In genomic region chr4:147347217-147347616, GRCh38 we compare ENCODE assay signal across 33 cellular contexts.
"Had no signal": no experiment of that assay in that cellular context is flagged by ENCODE, and none has a peak within 500 bp of the region (broad histone marks: within the 10 kb centered on the region; RNA-seq: fewer than 3 reads in every experiment).

No MANE protein-coding gene starts in this region.

- H3K27me3 Mint-ChIP-seq: activated B cell treated with CpG ODN at 0.5 μM for 24 hours; activated CD4-positive, alpha-beta memory T cell treated with anti-CD3 and anti-CD28 coated beads for 36 hours; activated CD4-positive, alpha-beta T cell treated with anti-CD3 and anti-CD28 coated beads, Interleukin-2, amount 10 ng/mL, durations not matched to agents 24 days and 14 days; activated naive CD8-positive, alpha-beta T cell treated with anti-CD3 and anti-CD28 coated beads for 36 hours had no signal

- ATAC-seq: activated CD8-positive, alpha-beta T cell treated with anti-CD3 and anti-CD28 coated beads for 36 hours; activated naive CD4-positive, alpha-beta T cell treated with anti-CD3 and anti-CD28 coated beads, Interleukin-2, amount 50 U/mL, for 72 hours; activated T-cell treated with anti-CD3 and anti-CD28 coated beads, Interleukin-2, amount 50 U/mL, for 4 hours; activated T-cell treated with anti-CD3 and anti-CD28 coated beads, Interleukin-2, amount 50 U/mL, for 72 hours; activated T-helper 17 cell treated with anti-CD3 and anti-CD28 coated beads, Interleukin-2, amount 50 U/mL, for 72 hours; body of pancreas had no signal

- H3K4me1 Mint-ChIP-seq: activated B cell treated with CpG ODN at 0.5 μM for 24 hours; activated CD4-positive, alpha-beta T cell treated with anti-CD3 and anti-CD28 coated beads, Interleukin-2, amount 10 ng/mL, durations not matched to agents 24 days and 14 days; activated naive CD8-positive, alpha-beta T cell treated with anti-CD3 and anti-CD28 coated beads for 36 hours; activated T-helper 17 cell treated with anti-CD3 and anti-CD28 coated beads, Interleukin-2, amount 50 U/mL, for 72 hours had no signal

- DNase-seq: activated B cell treated with CpG ODN at 0.5 μM for 24 hours; activated CD4-positive, alpha-beta memory T cell treated with anti-CD3 and anti-CD28 coated beads for 36 hours; activated CD4-positive, alpha-beta T cell treated with anti-CD3 and anti-CD28 coated beads for 4 hours; activated CD4-positive, alpha-beta T cell treated with anti-CD3 and anti-CD28 coated beads, Interleukin-2, amount 10 ng/mL, durations not matched to agents 24 days and 14 days; activated CD4-positive, alpha-beta T cell treated with anti-CD3 and anti-CD28 coated beads, Interleukin-2, amount 50 U/mL, for 1 hour; activated CD4-positive, alpha-beta T cell treated with anti-CD3 and anti-CD28 coated beads, Interleukin-2, amount 50 U/mL, for 4 hours; activated CD4-positive, CD25-positive, alpha-beta regulatory T cell treated with anti-CD3 and anti-CD28 coated beads, Interleukin-2, amount 50 U/mL, for 72 hours; activated CD8-positive, alpha-beta memory T cell treated with anti-CD3 and anti-CD28 coated beads, Interleukin-2, amount 50 U/mL, for 4 hours; activated CD8-positive, alpha-beta T cell treated with anti-CD3 and anti-CD28 coated beads for 36 hours; activated effector memory CD4-positive, alpha-beta T cell treated with anti-CD3 and anti-CD28 coated beads, Interleukin-2, amount 50 U/mL, for 16 hours; activated gamma-delta T cell treated with Interleukin-2 at 50 U/mL for 16 hours; activated naive CD4-positive, alpha-beta T cell; activated naive CD4-positive, alpha-beta T cell treated with anti-CD3 and anti-CD28 coated beads for 36 hours; activated naive CD4-positive, alpha-beta T cell treated with anti-CD3 and anti-CD28 coated beads, Interleukin-2, amount 50 U/mL, for 16 hours; activated naive CD8-positive, alpha-beta T cell treated with anti-CD3 and anti-CD28 coated beads for 36 hours; activated T-cell treated with anti-CD3 and anti-CD28 coated beads for 4 hours; activated T-cell treated with anti-CD3 and anti-CD28 coated beads, Interleukin-2, amount 50 U/mL, for 1 hour; activated T-cell treated with anti-CD3 and anti-CD28 coated beads, Interleukin-2, amount 50 U/mL, for 4 hours; activated T-cell treated with anti-CD3 and anti-CD28 coated beads, Interleukin-2, amount 50 U/mL, for 72 hours; adrenal gland; amniotic stem cell; aorta; body of pancreas; brain microvascular endothelial cell; central memory CD4-positive, alpha-beta T cell; T-helper 1 cell; T-helper 2 cell; T-helper 9 cell had no signal

- H3K4me3 Mint-ChIP-seq: activated B cell treated with CpG ODN at 0.5 μM for 24 hours; activated CD4-positive, alpha-beta memory T cell treated with anti-CD3 and anti-CD28 coated beads for 36 hours; activated CD4-positive, alpha-beta T cell treated with anti-CD3 and anti-CD28 coated beads, Interleukin-2, amount 10 ng/mL, durations not matched to agents 24 days and 14 days; activated CD8-positive, alpha-beta T cell treated with anti-CD3 and anti-CD28 coated beads for 36 hours; activated naive CD4-positive, alpha-beta T cell treated with anti-CD3 and anti-CD28 coated beads for 36 hours; activated naive CD8-positive, alpha-beta T cell treated with anti-CD3 and anti-CD28 coated beads for 36 hours; activated T-cell treated with anti-CD3 and anti-CD28 coated beads, Interleukin-2, amount 50 U/mL, for 4 hours; activated T-cell treated with anti-CD3 and anti-CD28 coated beads, Interleukin-2, amount 50 U/mL, for 72 hours; activated T-helper 1 cell treated with anti-CD3 and anti-CD28 coated beads, Interleukin-12 subunit alpha, Interleukin-12 subunit beta, Interleukin-2, Interleukin-4 antibody, amounts not matched to agents 30 ng/mL and 10 ng/mL and 1 ng/mL, durations not matched to agents 14 hours and 24 hours and 36 hours; activated T-helper 17 cell treated with anti-CD3 and anti-CD28 coated beads, Interleukin-2, amount 50 U/mL, for 72 hours; T-helper 1 cell treated with Interleukin-12 subunit alpha and Interleukin-12 subunit beta and Interleukin-4 antibody, amounts not matched to agents 30 μg/mL and 1 μg/mL, for 36 hours; T-helper 2 cell treated with Interferon-gamma antibody and Interleukin-4, amounts not matched to agents 5 μg/mL and 100 μg/mL, for 36 hours had no signal

- H3K27ac Mint-ChIP-seq: activated B cell treated with CpG ODN at 0.5 μM for 24 hours; activated CD4-positive, alpha-beta memory T cell treated with anti-CD3 and anti-CD28 coated beads for 36 hours; activated CD4-positive, alpha-beta T cell treated with anti-CD3 and anti-CD28 coated beads, Interleukin-2, amount 10 ng/mL, durations not matched to agents 24 days and 14 days; activated CD8-positive, alpha-beta T cell treated with anti-CD3 and anti-CD28 coated beads for 36 hours; activated naive CD4-positive, alpha-beta T cell treated with anti-CD3 and anti-CD28 coated beads for 36 hours; activated naive CD4-positive, alpha-beta T cell treated with anti-CD3 and anti-CD28 coated beads, Interleukin-2, amount 50 U/mL, for 72 hours; activated naive CD8-positive, alpha-beta T cell treated with anti-CD3 and anti-CD28 coated beads for 36 hours; activated T-cell treated with anti-CD3 and anti-CD28 coated beads, Interleukin-2, amount 50 U/mL, for 72 hours; activated T-helper 1 cell treated with anti-CD3 and anti-CD28 coated beads, Interleukin-12 subunit alpha, Interleukin-12 subunit beta, Interleukin-2, Interleukin-4 antibody, amounts not matched to agents 30 ng/mL and 10 ng/mL and 1 ng/mL, durations not matched to agents 14 hours and 24 hours and 36 hours; activated T-helper 17 cell treated with anti-CD3 and anti-CD28 coated beads, Interleukin-2, amount 50 U/mL, for 72 hours; T-helper 1 cell treated with Interleukin-12 subunit alpha and Interleukin-12 subunit beta and Interleukin-4 antibody, amounts not matched to agents 30 μg/mL and 1 μg/mL, for 36 hours; T-helper 2 cell treated with Interferon-gamma antibody and Interleukin-4, amounts not matched to agents 5 μg/mL and 100 μg/mL, for 36 hours had no signal

- H3K36me3 Mint-ChIP-seq: activated CD4-positive, alpha-beta memory T cell treated with anti-CD3 and anti-CD28 coated beads for 36 hours; activated naive CD4-positive, alpha-beta T cell treated with anti-CD3 and anti-CD28 coated beads, Interleukin-2, amount 50 U/mL, for 72 hours; activated naive CD8-positive, alpha-beta T cell treated with anti-CD3 and anti-CD28 coated beads for 36 hours had no signal

- H3K9me3 Mint-ChIP-seq: activated CD4-positive, alpha-beta memory T cell treated with anti-CD3 and anti-CD28 coated beads for 36 hours; activated CD4-positive, alpha-beta T cell treated with anti-CD3 and anti-CD28 coated beads, Interleukin-2, amount 10 ng/mL, durations not matched to agents 24 days and 14 days; activated naive CD4-positive, alpha-beta T cell treated with anti-CD3 and anti-CD28 coated beads for 36 hours; activated T-helper 1 cell treated with anti-CD3 and anti-CD28 coated beads, Interleukin-12 subunit alpha, Interleukin-12 subunit beta, Interleukin-2, Interleukin-4 antibody, amounts not matched to agents 30 ng/mL and 10 ng/mL and 1 ng/mL, durations not matched to agents 14 hours and 24 hours and 36 hours; activated T-helper 17 cell treated with anti-CD3 and anti-CD28 coated beads, Interleukin-2, amount 50 U/mL, for 72 hours; T-helper 1 cell treated with Interleukin-12 subunit alpha and Interleukin-12 subunit beta and Interleukin-4 antibody, amounts not matched to agents 30 μg/mL and 1 μg/mL, for 36 hours; T-helper 2 cell treated with Interferon-gamma antibody and Interleukin-4, amounts not matched to agents 5 μg/mL and 100 μg/mL, for 36 hours had no signal
